In genomic region chr10:84172435-84173356, GRCh38 we compare ENCODE assay signal across 14 cellular contexts. TPM values are rescaled to one million over a fixed set of nuclear protein-coding genes. Genes with fewer than 3 reads are reported as not detected.
DNase-seq lines count a peak whose midpoint lies in the region; ATAC-seq, FAIRE-seq and TF ChIP-seq lines count a peak whose summit lies in the region.
"Had no signal": no experiment of that assay in that cellular context is flagged by ENCODE, and none has a peak within 500 bp of the region (broad histone marks: within the 10 kb centered on the region; RNA-seq: fewer than 3 reads in every experiment).

No MANE protein-coding gene starts in this region.

- WGBS in H1 (ENCODE audit: extremely low coverage in 1 of 2, insufficient coverage in 1 of 2, insufficient read length in 1 of 2, insufficient replicate concordance in 2 of 2, low coverage in 1 of 2, low lambda C conversion rate in 2 of 2, missing lambda C conversion rate in 1 of 2), 2 experiments = 85% methylated on average over 9 of the region's 9 CpGs; no CpG with 5 or more reads in 1 of the 2 experiments

- no peaks in the 10 kb centered on the region; a peak in 1 of 7 replicates for H3K4me1 ChIP-seq in H1 (replicated peaks in 1 of 4; ENCODE audit: control insufficient read depth in 3 of 4, insufficient read depth in 4 of 4, low read length in 3 of 4)
- H3K4me1 ChIP-seq: left ventricle myocardium inferior, testis had no signal

- H3K27ac ChIP-seq in H1 (ENCODE audit: low read depth, low read length) = no peak overlapping the region
- peak overlapping the region in 1 of 59 donors; percentile 22 for H3K27ac ChIP-seq in dorsolateral prefrontal cortex
- H3K27ac ChIP-seq: left ventricle myocardium inferior, testis had no signal

- H3K4me3 ChIP-seq in GM06990 (replicated peaks; ENCODE audit: low read depth, low read length) (no peak overlapping the region), H1 (ENCODE audit: extremely low read depth in 1 of 4, insufficient read depth in 2 of 4, low read depth in 3 of 4, low read length in 4 of 4) (no peak overlapping the region), dorsolateral prefrontal cortex (no peak overlapping the region)
- H3K4me3 ChIP-seq: left ventricle myocardium inferior, spleen, testis had no signal

- 0 out of 2 replicates have a peak overlapping the region, but pooled peaks have one; percentile 81 for H2BK15ac ChIP-seq in H1 (ENCODE audit: low read length)

- no peak overlapping the region for H3K23ac ChIP-seq in H1 (ENCODE audit: insufficient read length)

- no peak for FAIRE-seq in H1 (lab: Jason Lieb, UNC)

- H3K9ac ChIP-seq in H1 (replicated peaks in 1 of 4; ENCODE audit: extremely low read depth in 1 of 4, low read depth in 3 of 4, low read length in 3 of 4) = no peak overlapping the region

- TF ChIP-seq CTCF in GM06990 (IDR thresholded peaks at IDR 0.05; ENCODE audit: insufficient read depth, low read length, poor library complexity, severe bottlenecking) (no peak), H1 (IDR thresholded peaks at IDR 0.05; ENCODE audit: control extremely low read depth in 1 of 3, insufficient read depth in 1 of 3, low read depth in 1 of 3, low read length in 3 of 3) (no peak), dorsolateral prefrontal cortex (IDR thresholded peaks at IDR 0.05 in 54 of 56, conservative IDR thresholded peaks at IDR 0.05 in 2 of 56; ENCODE audit: low read depth in 1 of 56, partially characterized antibody in 56 of 56) (no peak)

- DNase-seq in GM06990 (ENCODE audit: extremely low read depth, insufficient read length) (peak; percentile 65), H1 (ENCODE audit: low read depth in 1 of 2, low spot score in 2 of 2) (peak in 1 of 2 experiments; percentile 26), NCI-H1694 treated with DMSO at 0.1 percent for 48 hours (lab: John Stamatoyannopoulos, UW) (no peak), kidney glomerular epithelial cell (lab: John Stamatoyannopoulos, UW) (no peak), dorsolateral prefrontal cortex (no peak)
- DNase-seq in activated CD4-positive, CD25-positive, alpha-beta regulatory T cell treated with anti-CD3 and anti-CD28 coated beads, Interleukin-2, amount 50 U/mL, for 72 hours = no peak
- DNase-seq: activated effector memory CD4-positive, alpha-beta T cell treated with anti-CD3 and anti-CD28 coated beads, Interleukin-2, amount 50 U/mL, for 16 hours; effector memory CD8-positive, alpha-beta T cell; left ventricle myocardium inferior; NCI-H1092 treated with DMSO at 0.1 percent for 48 hours; spleen; testis had no signal

- H3K9me3 ChIP-seq in H1 (ENCODE audit: insufficient read depth in 2 of 2, low read depth in 1 of 2, low read length in 1 of 2) = no peaks in the 10 kb centered on the region
- H3K9me3 ChIP-seq: left ventricle myocardium inferior, testis had no signal

- H3K79me2 ChIP-seq in H1 (ENCODE audit: control insufficient read depth in 1 of 2, insufficient read depth in 2 of 2, low read length in 2 of 2) = no peaks in the 10 kb centered on the region

- POLR2A ChIA-PET in H1 (lab: Charles Lee; ENCODE audit: partially characterized antibody) = interaction anchor here (1.0 to 1.5 kb wide), 2 partner anchors 14 to 34 kb away, joined by 4 read pairs; partner anchors contain the start of gene GHITM

- no peak for TF ChIP-seq RAD21 in H1 (IDR thresholded peaks at IDR 0.05 in 1 of 2, conservative IDR thresholded peaks at IDR 0.05 in 1 of 2; ENCODE audit: low read depth in 2 of 2, low read length in 2 of 2)

- no peak overlapping the region for H3K4me2 ChIP-seq in H1 (ENCODE audit: insufficient read depth in 1 of 2, low read depth in 2 of 2, low read length in 2 of 2)

- no peak overlapping the region for H3K4ac ChIP-seq in H1 (replicated peaks; ENCODE audit: insufficient read length, low read depth, low read length)

- H4K8ac ChIP-seq in H1 (ENCODE audit: extremely low read depth, insufficient read depth, low read length) = no peak overlapping the region

- H2BK120ac ChIP-seq in H1 (replicated peaks; ENCODE audit: low read depth, low read length) = no peak overlapping the region

- intact Hi-C loops in dorsolateral prefrontal cortex (cut with DNase I) = no loop called here

- H4K5ac ChIP-seq in H1 (ENCODE audit: insufficient read length, low read depth, low read length) = no peak overlapping the region

- no peak overlapping the region for H2AK5ac ChIP-seq in H1 (ENCODE audit: low read depth, low read length)

- H2BK5ac ChIP-seq in H1 (ENCODE audit: low read depth, low read length) = no peak overlapping the region

- H3K14ac ChIP-seq in H1 (ENCODE audit: insufficient read length) = no peak overlapping the region

- H2AFZ ChIP-seq in H1 (ENCODE audit: low read length) = no peak overlapping the region

- H3K23me2 ChIP-seq in H1 (ENCODE audit: low read depth, low read length) = 0 out of 2 replicates have a peak, but pooled peaks cover 1% of the 10 kb centered on the region

- H4K91ac ChIP-seq in H1 (replicated peaks; ENCODE audit: insufficient read length, low read length) = no peak overlapping the region

- no peaks in the 10 kb centered on the region for H4K20me1 ChIP-seq in H1 (replicated peaks in 1 of 2; ENCODE audit: control insufficient read depth in 1 of 2, insufficient read depth in 2 of 2, low read length in 2 of 2)

- TF ChIP-seq EP300 in H1 (IDR thresholded peaks at IDR 0.05; ENCODE audit: borderline replicate concordance in 1 of 2, low read depth in 2 of 2, low read length in 2 of 2) = no peak

- H2BK12ac ChIP-seq in H1 (ENCODE audit: low read depth, low read length) = no peak overlapping the region; the same call in 1 of the 2 replicates

- no peak overlapping the region for H3K56ac ChIP-seq in H1 (replicated peaks; ENCODE audit: insufficient read length, low read depth, low read length)

- H3K27me3 ChIP-seq in GM06990 (replicated peaks; ENCODE audit: control insufficient read depth, insufficient read depth, low read length) (no peaks in the 10 kb centered on the region), H1 (replicated peaks in 1 of 4; ENCODE audit: control insufficient read depth in 3 of 4, extremely low read depth in 1 of 4, insufficient read depth in 3 of 4, low read length in 3 of 4) (no peaks in the 10 kb centered on the region), dorsolateral prefrontal cortex (no peaks in the 10 kb centered on the region)
- H3K27me3 ChIP-seq: spleen, testis had no signal

- H3K18ac ChIP-seq in H1 (ENCODE audit: extremely low read depth, low read length) = no peak overlapping the region

- CTCF ChIA-PET in H1 (lab: Charles Lee; ENCODE audit: partially characterized antibody) = interaction anchor here (0.6 to 1.6 kb wide), 4 partner anchors 24 to 146 kb away, joined by 3 to 5 read pairs (median 4); no protein-coding TSS in a partner anchor

- TF ChIP-seq POLR2A in H1 (IDR thresholded peaks at IDR 0.05; ENCODE audit: control extremely low read depth in 1 of 2, low read depth in 2 of 2, low read length in 2 of 2) = no peak

- ATAC-seq in GM19438 (IDR thresholded peaks at IDR 0.05; ENCODE audit: low read depth, unreplicated experiment) (peak; percentile 57), HG03039 (IDR thresholded peaks at IDR 0.05; ENCODE audit: unreplicated experiment) (peak; percentile 40)
- ATAC-seq: effector memory CD8-positive, alpha-beta T cell had no signal

- H2BK20ac ChIP-seq in H1 (ENCODE audit: low read length) = no peak overlapping the region

- H3K36me3 ChIP-seq in GM06990 (ENCODE audit: control insufficient read depth, insufficient read depth, low read length) = no peaks in the 10 kb centered on the region
- H3K36me3 ChIP-seq in H1 (ENCODE audit: control insufficient read depth in 2 of 4, insufficient read depth in 4 of 4, low read length in 3 of 4) = no peaks in the 10 kb centered on the region
- H3K36me3 ChIP-seq: left ventricle myocardium inferior, spleen had no signal

- no peaks in the 10 kb centered on the region for H3K79me1 ChIP-seq in H1 (ENCODE audit: low read depth, low read length)

RNA-seq across cellular contexts. Expression of gene GPR15LG, which starts 0.9 kb away (rescaled TPM):
- not detected in 2 replicates for total RNA-seq in H1 (2021; fragmentation: NEBNext Ultra II Directional; extraction: Animal tissue kit (Norgen Biotek cat#: 25700))
- not detected in 2 replicates for polyA plus RNA-seq in H1 (2011; rRNA removed)
- not detected for polyA plus RNA-seq in H1 (2011; cell fraction: cytosol; rRNA removed)
- polyA plus RNA-seq in H1 (2011; cell fraction: nucleus; rRNA removed) = not detected
- not detected in 4 replicates for polyA plus RNA-seq in H1 (2012, experiment 1 of 2)
- polyA plus RNA-seq in H1 (2012, experiment 2 of 2) = not detected
- not detected for polyA plus RNA-seq in H1 (2013, experiment 1 of 2)
- not detected for polyA plus RNA-seq in H1 (2013, experiment 2 of 2)
- polyA minus RNA-seq in H1 (2011; rRNA and poly(A)+ RNA removed) = not detected in 2 replicates
- polyA minus RNA-seq in H1 (2011; cell fraction: cytosol; rRNA and poly(A)+ RNA removed) = not detected
- polyA minus RNA-seq in H1 (2011; cell fraction: nucleus; rRNA and poly(A)+ RNA removed) = not detected
- total RNA-seq in dorsolateral prefrontal cortex = not detected
- total RNA-seq: left ventricle myocardium inferior, spleen, testis had no signal

RNA-seq across cellular contexts. Expression of gene CDHR1, which starts 21.6 kb away (rescaled TPM):
- total RNA-seq in H1 (2021; fragmentation: NEBNext Ultra II Directional; extraction: Animal tissue kit (Norgen Biotek cat#: 25700)) = 8.7 and 10.5 TPM in 2 replicates
- polyA plus RNA-seq in H1 (2011; rRNA removed) = 3.9 and 5.6 TPM in 2 replicates
- polyA plus RNA-seq in H1 (2011; cell fraction: cytosol; rRNA removed) = 5.1 TPM
- polyA plus RNA-seq in H1 (2011; cell fraction: nucleus; rRNA removed) = 16.0 TPM
- 4.8 to 6.1 TPM (median 5.7 TPM) in 4 replicates for polyA plus RNA-seq in H1 (2012, experiment 1 of 2)
- 2.7 TPM for polyA plus RNA-seq in H1 (2012, experiment 2 of 2)
- 10.7 TPM for polyA plus RNA-seq in H1 (2013, experiment 1 of 2)
- 11.5 TPM for polyA plus RNA-seq in H1 (2013, experiment 2 of 2)
- 6.1 and 6.8 TPM in 2 replicates for polyA minus RNA-seq in H1 (2011; rRNA and poly(A)+ RNA removed)
- 8.8 TPM for polyA minus RNA-seq in H1 (2011; cell fraction: cytosol; rRNA and poly(A)+ RNA removed)
- polyA minus RNA-seq in H1 (2011; cell fraction: nucleus; rRNA and poly(A)+ RNA removed) = 3.3 TPM
- 10 to 100 TPM in 111 of 120 experiments, 1 to 10 TPM in 9; 7.8 to 29.9 (median 16.9) TPM for total RNA-seq in dorsolateral prefrontal cortex

RNA-seq across cellular contexts. Expression of gene GHITM, which starts 33.4 kb away (rescaled TPM):
- 87.8 and 97.0 TPM in 2 replicates for total RNA-seq in H1 (2021; fragmentation: NEBNext Ultra II Directional; extraction: Animal tissue kit (Norgen Biotek cat#: 25700))
- 55.0 and 86.2 TPM in 2 replicates for polyA plus RNA-seq in H1 (2011; rRNA removed)
- polyA plus RNA-seq in H1 (2011; cell fraction: cytosol; rRNA removed) = 94.9 TPM
- 37.7 TPM for polyA plus RNA-seq in H1 (2011; cell fraction: nucleus; rRNA removed)
- 88.3 to 116 TPM (median 97.3 TPM) in 4 replicates for polyA plus RNA-seq in H1 (2012, experiment 1 of 2)
- 40.9 TPM for polyA plus RNA-seq in H1 (2012, experiment 2 of 2)
- 49.9 TPM for polyA plus RNA-seq in H1 (2013, experiment 1 of 2)
- 51.0 TPM for polyA plus RNA-seq in H1 (2013, experiment 2 of 2)
- 87.1 and 104 TPM in 2 replicates for polyA minus RNA-seq in H1 (2011; rRNA and poly(A)+ RNA removed)
- 34.2 TPM for polyA minus RNA-seq in H1 (2011; cell fraction: cytosol; rRNA and poly(A)+ RNA removed)
- polyA minus RNA-seq in H1 (2011; cell fraction: nucleus; rRNA and poly(A)+ RNA removed) = 26.1 TPM
- total RNA-seq in dorsolateral prefrontal cortex = 100 to 1,000 TPM; 112 to 296 (median 226) TPM

RNA-seq across cellular contexts. Expression of gene LRIT2, which starts 52.6 kb away (rescaled TPM):
- total RNA-seq in H1 (2021; fragmentation: NEBNext Ultra II Directional; extraction: Animal tissue kit (Norgen Biotek cat#: 25700)) = not detected in 2 replicates
- polyA plus RNA-seq in H1 (2011; rRNA removed) = not detected in 2 replicates
- not detected for polyA plus RNA-seq in H1 (2011; cell fraction: cytosol; rRNA removed)
- not detected for polyA plus RNA-seq in H1 (2011; cell fraction: nucleus; rRNA removed)
- polyA plus RNA-seq in H1 (2012, experiment 1 of 2) = 0.07 to 0.14 TPM (median 0.09 TPM) in 4 replicates
- polyA plus RNA-seq in H1 (2012, experiment 2 of 2) = not detected
- polyA plus RNA-seq in H1 (2013, experiment 1 of 2) = not detected
- not detected for polyA plus RNA-seq in H1 (2013, experiment 2 of 2)
- polyA minus RNA-seq in H1 (2011; rRNA and poly(A)+ RNA removed) = not detected in 2 replicates
- polyA minus RNA-seq in H1 (2011; cell fraction: cytosol; rRNA and poly(A)+ RNA removed) = not detected
- not detected for polyA minus RNA-seq in H1 (2011; cell fraction: nucleus; rRNA and poly(A)+ RNA removed)
- total RNA-seq in dorsolateral prefrontal cortex = under 1 TPM in 8 of 120 experiments, not detected in 112; 0.13 to 0.45 (median 0.17) TPM
- total RNA-seq: left ventricle myocardium inferior, spleen had no signal
- polyA plus RNA-seq: spleen had no signal
